Comparison of ENCODE assay signal across 25 cellular contexts in genomic region chr4:78510108-78510507, GRCh38.
"Had no signal": no experiment of that assay in that cellular context is flagged by ENCODE, and none has a peak within 500 bp of the region (broad histone marks: within the 10 kb centered on the region; RNA-seq: fewer than 3 reads in every experiment).

No MANE protein-coding gene starts in this region.

- H3K4me1 ChIP-seq: colonic mucosa, esophagus muscularis mucosa, esophagus squamous epithelium, foreskin keratinocyte, gastrocnemius medialis, gastroesophageal sphincter, heart left ventricle, heart right ventricle had no signal

- H3K79me2 ChIP-seq: hepatocyte had no signal

- H3K36me3 ChIP-seq: colonic mucosa, heart right ventricle had no signal

- ATAC-seq: effector memory CD8-positive, alpha-beta T cell; esophagus mucosa; foreskin keratinocyte; gastrocnemius medialis; gastroesophageal sphincter; heart left ventricle; heart right ventricle had no signal

- H3K4me3 ChIP-seq: colonic mucosa, coronary artery, dorsolateral prefrontal cortex, esophagus muscularis mucosa, esophagus squamous epithelium, gastrocnemius medialis, gastroesophageal sphincter, heart left ventricle, heart right ventricle, hepatocyte had no signal

- DNase-seq: colonic mucosa; cortex of kidney; dermis blood vessel endothelial cell; dorsolateral prefrontal cortex; effector CD4-positive, alpha-beta T cell; effector CD8-positive, alpha-beta T cell; effector memory CD4-positive, alpha-beta T cell; effector memory CD8-positive, alpha-beta T cell; endodermal cell; erythroblast; esophagus squamous epithelium; foreskin fibroblast; foreskin keratinocyte; gastrocnemius medialis; glutamatergic neuron; head of caudate nucleus; heart left ventricle; heart right ventricle had no signal

- H3K9me3 ChIP-seq: colonic mucosa, esophagus muscularis mucosa, esophagus squamous epithelium, gastrocnemius medialis, gastroesophageal sphincter, heart left ventricle, heart right ventricle had no signal

- H3K27ac Mint-ChIP-seq: dendritic cell treated with granulocyte-macrophage colony-stimulating factor and Interleukin-4, amounts not matched to agents 40 ng/mL and 50 ng/mL, for 4 days; effector memory CD8-positive, alpha-beta T cell; endodermal cell had no signal

- H3K27me3 Mint-ChIP-seq: dendritic cell treated with granulocyte-macrophage colony-stimulating factor and Interleukin-4, amounts not matched to agents 40 ng/mL and 50 ng/mL, for 4 days had no signal

- H3K27ac ChIP-seq: colonic mucosa, coronary artery, dorsolateral prefrontal cortex, epithelial cell of prostate, esophagus muscularis mucosa, esophagus squamous epithelium, foreskin keratinocyte, gastrocnemius medialis, gastroesophageal sphincter, heart left ventricle, heart right ventricle, hepatocyte had no signal

- H3K9me3 Mint-ChIP-seq: effector memory CD8-positive, alpha-beta T cell had no signal

- H3K4me2 ChIP-seq: hepatocyte had no signal

- H3K4me3 Mint-ChIP-seq: dendritic cell treated with granulocyte-macrophage colony-stimulating factor and Interleukin-4, amounts not matched to agents 40 ng/mL and 50 ng/mL, for 4 days; effector memory CD8-positive, alpha-beta T cell; endodermal cell had no signal

- H2AFZ ChIP-seq: hepatocyte had no signal

- H3K27me3 ChIP-seq: colonic mucosa, esophagus muscularis mucosa, esophagus squamous epithelium, foreskin keratinocyte, gastrocnemius medialis, gastroesophageal sphincter, heart left ventricle, heart right ventricle, hepatocyte had no signal
